29 cellular contexts compared by ENCODE assay signal in the genomic region with DNA sequence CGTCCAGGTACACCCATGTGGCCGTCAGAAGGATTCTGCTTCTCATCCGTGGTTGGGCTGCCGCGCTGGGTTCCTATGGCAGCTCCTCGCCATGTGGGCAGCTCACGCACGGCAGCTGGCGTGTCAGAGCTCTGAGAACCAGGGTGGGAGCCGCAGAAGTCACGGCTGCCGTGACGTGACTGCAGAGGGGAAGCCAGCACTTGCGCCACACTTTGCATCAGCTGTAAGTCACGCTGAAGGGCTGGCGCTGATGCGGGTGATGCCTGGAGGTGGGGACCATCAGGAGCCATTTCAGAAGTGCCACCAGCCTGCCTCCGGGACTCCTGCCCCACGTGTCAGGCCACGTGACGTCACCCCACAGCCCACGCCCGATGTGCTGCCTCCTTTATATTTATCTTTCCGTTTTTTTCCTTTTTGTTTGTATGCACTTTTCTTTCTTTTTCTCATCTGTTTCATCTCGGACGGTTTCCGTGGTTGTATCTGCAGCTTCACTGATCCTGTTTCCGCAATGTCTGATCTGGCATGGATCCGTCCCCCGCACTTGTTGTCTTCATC.
"Had no signal": no experiment of that assay in that cellular context is flagged by ENCODE, and none has a peak within 500 bp of the region (broad histone marks: within the 10 kb centered on the region; RNA-seq: fewer than 3 reads in every experiment).

No MANE protein-coding gene starts in this region.

- H3K4me3 ChIP-seq: coronary artery, dorsolateral prefrontal cortex, esophagus muscularis mucosa, gastrocnemius medialis had no signal

- H3K27me3 ChIP-seq: brain microvascular endothelial cell, foreskin keratinocyte had no signal

- ATAC-seq: activated CD8-positive, alpha-beta memory T cell treated with anti-CD3 and anti-CD28 coated beads, Interleukin-2, amount 10 ng/mL, durations not matched to agents 7 days and 5 days; activated CD8-positive, alpha-beta T cell treated with anti-CD3 and anti-CD28 coated beads, Interleukin-2, amount 10 ng/mL, durations not matched to agents 7 days and 5 days; activated naive CD4-positive, alpha-beta T cell treated with anti-CD3 and anti-CD28 coated beads, Interleukin-2, amount 50 U/mL, for 72 hours; foreskin keratinocyte; gastrocnemius medialis; WTC11 had no signal

- H3K9me3 ChIP-seq: gastrocnemius medialis had no signal

- H3K27me3 Mint-ChIP-seq: dendritic cell treated with granulocyte-macrophage colony-stimulating factor and Interleukin-4, amounts not matched to agents 40 ng/mL and 50 ng/mL, for 4 days had no signal

- H3K27ac ChIP-seq: brain microvascular endothelial cell, coronary artery, dorsolateral prefrontal cortex, esophagus muscularis mucosa, foreskin keratinocyte, gastrocnemius medialis, VCaP had no signal

- H3K4me1 Mint-ChIP-seq: activated CD4-positive, alpha-beta T cell treated with anti-CD3 and anti-CD28 coated beads, Interleukin-2, amount 10 ng/mL, durations not matched to agents 7 days and 5 days; activated CD8-positive, alpha-beta memory T cell treated with anti-CD3 and anti-CD28 coated beads, Interleukin-2, amount 10 ng/mL, durations not matched to agents 7 days and 5 days; activated naive CD4-positive, alpha-beta T cell treated with anti-CD3 and anti-CD28 coated beads, Interleukin-2, amount 10 ng/mL, durations not matched to agents 7 days and 5 days; activated naive CD8-positive, alpha-beta T cell treated with anti-CD3 and anti-CD28 coated beads, Interleukin-2, amount 10 ng/mL, durations not matched to agents 7 days and 5 days; central memory CD8-positive, alpha-beta T cell; endodermal cell; WTC11 had no signal

- H3K4me1 ChIP-seq: esophagus muscularis mucosa, foreskin keratinocyte, gastrocnemius medialis had no signal

- H3K4me3 Mint-ChIP-seq: activated CD4-positive, alpha-beta T cell treated with anti-CD3 and anti-CD28 coated beads, Interleukin-2, amount 10 ng/mL, durations not matched to agents 7 days and 5 days; activated CD8-positive, alpha-beta memory T cell treated with anti-CD3 and anti-CD28 coated beads, Interleukin-2, amount 10 ng/mL, durations not matched to agents 7 days and 5 days; activated CD8-positive, alpha-beta T cell treated with anti-CD3 and anti-CD28 coated beads, Interleukin-2, amount 10 ng/mL, durations not matched to agents 7 days and 5 days; activated naive CD4-positive, alpha-beta T cell treated with anti-CD3 and anti-CD28 coated beads, Interleukin-2, amount 10 ng/mL, durations not matched to agents 7 days and 5 days; activated naive CD8-positive, alpha-beta T cell treated with anti-CD3 and anti-CD28 coated beads, Interleukin-2, amount 10 ng/mL, durations not matched to agents 7 days and 5 days; central memory CD8-positive, alpha-beta T cell; dendritic cell treated with granulocyte-macrophage colony-stimulating factor and Interleukin-4, amounts not matched to agents 40 ng/mL and 50 ng/mL, for 4 days; endodermal cell; WTC11 had no signal

- H3K36me3 ChIP-seq: brain microvascular endothelial cell, esophagus muscularis mucosa, gastrocnemius medialis had no signal

- DNase-seq: activated CD4-positive, alpha-beta T cell treated with anti-CD3 and anti-CD28 coated beads for 1 hour; activated CD4-positive, alpha-beta T cell treated with anti-CD3 and anti-CD28 coated beads for 4 hours; activated CD4-positive, alpha-beta T cell treated with anti-CD3 and anti-CD28 coated beads, Interleukin-2, amount 10 ng/mL, durations not matched to agents 7 days and 5 days; activated CD4-positive, alpha-beta T cell treated with anti-CD3 and anti-CD28 coated beads, Interleukin-2, amount 50 U/mL, for 4 hours; activated CD8-positive, alpha-beta memory T cell treated with anti-CD3 and anti-CD28 coated beads, Interleukin-2, amount 10 ng/mL, durations not matched to agents 7 days and 5 days; activated CD8-positive, alpha-beta memory T cell treated with anti-CD3 and anti-CD28 coated beads, Interleukin-2, amount 50 U/mL, for 4 hours; activated CD8-positive, alpha-beta T cell treated with anti-CD3 and anti-CD28 coated beads, Interleukin-2, amount 10 ng/mL, durations not matched to agents 7 days and 5 days; activated gamma-delta T cell; activated naive CD4-positive, alpha-beta T cell; activated naive CD4-positive, alpha-beta T cell treated with anti-CD3 and anti-CD28 coated beads, Interleukin-2, amount 10 ng/mL, durations not matched to agents 7 days and 5 days; activated naive CD8-positive, alpha-beta T cell treated with anti-CD3 and anti-CD28 coated beads, Interleukin-2, amount 10 ng/mL, durations not matched to agents 7 days and 5 days; activated T-cell treated with anti-CD3 and anti-CD28 coated beads, Interleukin-2, amount 50 U/mL, for 1 hour; activated T-cell treated with anti-CD3 and anti-CD28 coated beads, Interleukin-2, amount 50 U/mL, for 48 hours; brain microvascular endothelial cell; dorsolateral prefrontal cortex; effector memory CD4-positive, alpha-beta T cell; endodermal cell; erythroblast; foreskin keratinocyte; gastrocnemius medialis; glutamatergic neuron; T-helper 2 cell had no signal

- H3K36me3 Mint-ChIP-seq: activated CD8-positive, alpha-beta memory T cell treated with anti-CD3 and anti-CD28 coated beads, Interleukin-2, amount 10 ng/mL, durations not matched to agents 7 days and 5 days; activated naive CD4-positive, alpha-beta T cell treated with anti-CD3 and anti-CD28 coated beads, Interleukin-2, amount 10 ng/mL, durations not matched to agents 7 days and 5 days; activated naive CD8-positive, alpha-beta T cell treated with anti-CD3 and anti-CD28 coated beads, Interleukin-2, amount 10 ng/mL, durations not matched to agents 7 days and 5 days had no signal

- H3K27ac Mint-ChIP-seq: activated CD4-positive, alpha-beta T cell treated with anti-CD3 and anti-CD28 coated beads, Interleukin-2, amount 10 ng/mL, durations not matched to agents 7 days and 5 days; activated CD8-positive, alpha-beta memory T cell treated with anti-CD3 and anti-CD28 coated beads, Interleukin-2, amount 10 ng/mL, durations not matched to agents 7 days and 5 days; activated CD8-positive, alpha-beta T cell treated with anti-CD3 and anti-CD28 coated beads, Interleukin-2, amount 10 ng/mL, durations not matched to agents 7 days and 5 days; activated naive CD4-positive, alpha-beta T cell treated with anti-CD3 and anti-CD28 coated beads, Interleukin-2, amount 10 ng/mL, durations not matched to agents 7 days and 5 days; activated naive CD4-positive, alpha-beta T cell treated with anti-CD3 and anti-CD28 coated beads, Interleukin-2, amount 50 U/mL, for 72 hours; activated naive CD8-positive, alpha-beta T cell treated with anti-CD3 and anti-CD28 coated beads, Interleukin-2, amount 10 ng/mL, durations not matched to agents 7 days and 5 days; dendritic cell treated with granulocyte-macrophage colony-stimulating factor and Interleukin-4, amounts not matched to agents 40 ng/mL and 50 ng/mL, for 4 days; endodermal cell; WTC11 had no signal
